In genomic region chr13:60163525-60164471, GRCh38 we compare ENCODE assay signal across 1 cellular context.
TF ChIP-seq lines count a peak whose summit lies in the region.

Gene DIAPH3 (minus strand): TSS chr13:60163928. CDS start chr13:60163766, 162 bp downstream.

TF ChIP-seq in K562, 482 proteins besides CTCF, POLR2A, EP300 and RAD21 (continued from another document):
- TF ChIP-seq ZNF318 (IDR thresholded peaks at IDR 0.05; ENCODE audit: borderline replicate concordance in 1 of 2, low read depth in 1 of 2) = no peak
- no peak for TF ChIP-seq CBX5 (IDR thresholded peaks at IDR 0.05; ENCODE audit: borderline replicate concordance, low read depth)
- peak; percentile 54 for TF ChIP-seq ETV1 (tag; conservative IDR thresholded peaks at IDR 0.05; ENCODE audit: low read depth)
- TF ChIP-seq CHD2 (IDR thresholded peaks at IDR 0.05; ENCODE audit: low read depth, low read length) = 0 out of 2 replicates have a peak, but pooled peaks have one; percentile 61
- TF ChIP-seq CHD4 (IDR thresholded peaks at IDR 0.05; ENCODE audit: insufficient read depth, insufficient replicate concordance, low read depth, low read length, poor library complexity, severe bottlenecking) = no peak
- peak; percentile 69 for TF ChIP-seq NFIC (IDR thresholded peaks at IDR 0.05)
- TF ChIP-seq NCOR1 (IDR thresholded peaks at IDR 0.05) = peak; percentile 25; the same call in 1 of the 2 replicates
- TF ChIP-seq CTBP1 (IDR thresholded peaks at IDR 0.05; ENCODE audit: borderline replicate concordance) = peak; percentile 37; the same call in 1 of the 2 replicates
- peak; percentile 99 for TF ChIP-seq E2F8 (IDR thresholded peaks at IDR 0.05; ENCODE audit: low read depth, partially characterized antibody)
- peak; percentile 51; the same call in 1 of the 2 replicates for TF ChIP-seq ZBTB7A (IDR thresholded peaks at IDR 0.05; ENCODE audit: borderline replicate concordance, control insufficient read depth, low read depth, low read length)
- peak; percentile 63; the same call in 1 of the 2 replicates for TF ChIP-seq TFAP4 (CRISPR knock-in tag; IDR thresholded peaks at IDR 0.05; ENCODE audit: borderline replicate concordance)
- TF ChIP-seq HDGF (IDR thresholded peaks at IDR 0.05) = no peak
- TF ChIP-seq MGA (IDR thresholded peaks at IDR 0.05) = peak; percentile 42
- no peak for TF ChIP-seq ERF (CRISPR knock-in tag; IDR thresholded peaks at IDR 0.05)
- no peak for TF ChIP-seq ZNF146 (CRISPR knock-in tag; IDR thresholded peaks at IDR 0.05; ENCODE audit: unreplicated experiment)
- peak; percentile 87 for TF ChIP-seq MYBL2 (IDR thresholded peaks at IDR 0.05; ENCODE audit: low read depth)
- TF ChIP-seq MYBL2 (CRISPR knock-in tag; IDR thresholded peaks at IDR 0.05; ENCODE audit: borderline replicate concordance) = no peak
- no peak for TF ChIP-seq NR4A1 (CRISPR knock-in tag; IDR thresholded peaks at IDR 0.05)
- no peak for TF ChIP-seq NR4A1 (tag; IDR thresholded peaks at IDR 0.05)
- TF ChIP-seq UBTF (IDR thresholded peaks at IDR 0.05; ENCODE audit: borderline replicate concordance in 1 of 2, low read depth in 2 of 2, low read length in 2 of 2) = peak in 1 of 2 experiments; percentile 41; a peak in 1 of 4 replicates
- TF ChIP-seq HCFC1 (IDR thresholded peaks at IDR 0.05; ENCODE audit: low read depth, low read length) = peak; percentile 33; the same call in 1 of the 2 replicates
- peak; percentile 58 for TF ChIP-seq RBM25 (IDR thresholded peaks at IDR 0.05; ENCODE audit: low read depth, low read length, severe bottlenecking)
